In genomic region chr7:139553991-139554700, GRCh38 we compare ENCODE assay signal across 7 cellular contexts. TPM values are rescaled to one million over a fixed set of nuclear protein-coding genes. Genes with fewer than 3 reads are reported as not detected.
"Had no signal": no experiment of that assay in that cellular context is flagged by ENCODE, and none has a peak within 500 bp of the region (broad histone marks: within the 10 kb centered on the region; RNA-seq: fewer than 3 reads in every experiment).

No MANE protein-coding gene starts in this region.

RNA-seq across cellular contexts. Expression of gene CLEC2L, which starts 30.7 kb away (rescaled TPM):
- total RNA-seq: activated CD4-positive, alpha-beta T cell treated with anti-CD3 and anti-CD28 coated beads, Interleukin-2, amount 10 ng/mL, durations not matched to agents 24 days and 14 days; activated CD8-positive, alpha-beta memory T cell treated with anti-CD3 and anti-CD28 coated beads for 36 hours; activated CD8-positive, alpha-beta T cell treated with anti-CD3 and anti-CD28 coated beads for 36 hours; activated naive CD8-positive, alpha-beta T cell treated with anti-CD3 and anti-CD28 coated beads for 36 hours; activated T-cell treated with anti-CD3 and anti-CD28 coated beads, Interleukin-2, amount 50 U/mL, for 72 hours; activated T-helper 17 cell treated with anti-CD3 and anti-CD28 coated beads, Interleukin-2, amount 50 U/mL, for 72 hours; aorta had no signal
- polyA plus RNA-seq: aorta had no signal
